ENCODE assay signal across 9 cellular contexts in genomic region chr2:70190413-70191243, GRCh38. TPM values are rescaled to one million over a fixed set of nuclear protein-coding genes. Genes with fewer than 3 reads are reported as not detected.
DNase-seq lines count a peak whose midpoint lies in the region; ATAC-seq, FAIRE-seq and TF ChIP-seq lines count a peak whose summit lies in the region.
"Had no signal": no experiment of that assay in that cellular context is flagged by ENCODE, and none has a peak within 500 bp of the region (broad histone marks: within the 10 kb centered on the region; RNA-seq: fewer than 3 reads in every experiment).

TSS of gene C2orf42 (minus strand) at chr2:70191019. CDS start at chr2:70181985, 9,034 bp downstream.

- peak; percentile 90 for ATAC-seq in GM18907 (IDR thresholded peaks at IDR 0.05; ENCODE audit: unreplicated experiment)
- peak; percentile 81 for ATAC-seq in HG03159 (IDR thresholded peaks at IDR 0.05; ENCODE audit: unreplicated experiment)

- H3K9ac ChIP-seq in smooth muscle cell (ENCODE audit: low read depth), result peak within 1 kb of the TSS; percentile 84

- H3K4me1 ChIP-seq in smooth muscle cell (ENCODE audit: low read depth), result peaks cover 5% of the 10 kb centered on the region

- DNase-seq in AG08395 (ENCODE audit: low spot score) (peak; percentile 99), NCI-H2227 treated with DMSO at 0.1 percent for 48 hours (lab: John Stamatoyannopoulos, UW) (peak; percentile 98), bronchial epithelial cell (ENCODE audit: low read depth) (peak; percentile 94), iPS-NIHi11 (ENCODE audit: low spot score) (peak; percentile 98), smooth muscle cell (lab: John Stamatoyannopoulos, UW; ENCODE audit: unreplicated experiment) (peak; percentile 96)

- peak within 1 kb of the TSS; percentile 77 for H2AFZ ChIP-seq in smooth muscle cell (ENCODE audit: low read depth)

- H3K27me3 ChIP-seq in bronchial epithelial cell (ENCODE audit: control insufficient read depth, insufficient read depth, low read length) (no peaks in the 10 kb centered on the region), smooth muscle cell (ENCODE audit: low read depth) (no peaks in the 10 kb centered on the region)

- under 1% methylated on average over 61 of the region's 61 CpGs for WGBS in smooth muscle cell (ENCODE audit: low lambda C conversion rate)

- no peak for TF ChIP-seq CTCF in WI38 (IDR thresholded peaks at IDR 0.05; ENCODE audit: low read depth, low read length)
- TF ChIP-seq CTCF in bronchial epithelial cell (IDR thresholded peaks at IDR 0.05; ENCODE audit: insufficient read depth, low read length, severe bottlenecking), result no peak
- TF ChIP-seq CTCF in smooth muscle cell (IDR thresholded peaks at IDR 0.05; ENCODE audit: borderline replicate concordance, insufficient read depth, poor library complexity, severe bottlenecking), result no peak

- H3K4me3 ChIP-seq in WI38 (ENCODE audit: low read depth, low read length), result peak within 1 kb of the TSS; percentile 68
- H3K4me3 ChIP-seq in bronchial epithelial cell (ENCODE audit: low read depth, low read length), result peak within 1 kb of the TSS; percentile 65
- H3K4me3 ChIP-seq in smooth muscle cell, result peak within 1 kb of the TSS; percentile 66

- H3K36me3 ChIP-seq in bronchial epithelial cell (ENCODE audit: control insufficient read depth, insufficient read depth, low read length), result no peaks in the 10 kb centered on the region
- no peaks in the 10 kb centered on the region for H3K36me3 ChIP-seq in smooth muscle cell (ENCODE audit: low read depth)

- no peaks in the 10 kb centered on the region for H4K20me1 ChIP-seq in smooth muscle cell (ENCODE audit: low read depth)

- H3K27ac ChIP-seq in smooth muscle cell (ENCODE audit: low read depth), result peak within 1 kb of the TSS; percentile 84

- H3K4me2 ChIP-seq in smooth muscle cell, result peak within 1 kb of the TSS; percentile 85

- no peaks in the 10 kb centered on the region for H3K9me3 ChIP-seq in smooth muscle cell (replicated peaks; ENCODE audit: low read depth)

- H3F3A ChIP-seq in smooth muscle cell (ENCODE audit: low read depth), result no peaks in the 10 kb centered on the region

- H3K79me2 ChIP-seq in smooth muscle cell (ENCODE audit: low read depth), result no peaks in the 10 kb centered on the region

- no peak for FAIRE-seq in bronchial epithelial cell (lab: Jason Lieb, UNC)
- FAIRE-seq: colon had no signal

RNA-seq across cellular contexts. Expression of gene C2orf42, which starts in this region (rescaled TPM):
- total RNA-seq in bronchial epithelial cell, result 14.5 and 17.9 TPM in 2 replicates
- total RNA-seq in smooth muscle cell, result 9.4 and 15.2 TPM in 2 replicates
- polyA plus RNA-seq in smooth muscle cell, result 7.2 and 7.8 TPM in 2 replicates

Comparison
In these comparisons a context has a peak if more than half of its experiments do, and no peak if none do; other contexts are left out.
1. Peak in every context shown above with its lines: DNase-seq, ATAC-seq, H3K4me3 ChIP-seq and H3K27ac ChIP-seq.